15 cellular contexts compared by ENCODE assay signal in genomic region chr15:90581771-90582471, GRCh38. TPM values are rescaled to one million over a fixed set of nuclear protein-coding genes. Genes with fewer than 3 reads are reported as not detected.
DNase-seq lines count a peak whose midpoint lies in the region; ATAC-seq and TF ChIP-seq lines count a peak whose summit lies in the region.
"Had no signal": no experiment of that assay in that cellular context is flagged by ENCODE, and none has a peak within 500 bp of the region (broad histone marks: within the 10 kb centered on the region; RNA-seq: fewer than 3 reads in every experiment).

No MANE protein-coding gene starts in this region.

- H3K27me3 ChIP-seq in heart right ventricle (no peaks in the 10 kb centered on the region), thymus (ENCODE audit: control insufficient read depth, insufficient read depth) (no peaks in the 10 kb centered on the region)
- H3K27me3 ChIP-seq: testis had no signal

- no peaks in the 10 kb centered on the region for H3K27me3 Mint-ChIP-seq in activated T-helper 17 cell treated with anti-CD3 and anti-CD28 coated beads, Interleukin-2, amount 50 U/mL, for 72 hours
- no peaks in the 10 kb centered on the region for H3K27me3 Mint-ChIP-seq in memory B cell

- no peaks in the 10 kb centered on the region for H3K9me3 Mint-ChIP-seq in activated T-helper 17 cell treated with anti-CD3 and anti-CD28 coated beads, Interleukin-2, amount 50 U/mL, for 72 hours
- H3K9me3 Mint-ChIP-seq in memory B cell = no peaks in the 10 kb centered on the region

- H3K4me3 ChIP-seq in heart right ventricle (no peak overlapping the region), thymus (ENCODE audit: low read length) (no peak overlapping the region), foreskin fibroblast (ENCODE audit: low read depth in 1 of 2, low read length in 2 of 2) (no peak overlapping the region)
- H3K4me3 ChIP-seq: testis had no signal

- peak overlapping the region; percentile 70 for H3K27ac Mint-ChIP-seq in activated T-helper 17 cell treated with anti-CD3 and anti-CD28 coated beads, Interleukin-2, amount 50 U/mL, for 72 hours
- peak overlapping the region; percentile 80 for H3K27ac Mint-ChIP-seq in memory B cell

- ATAC-seq in heart right ventricle = no peak
- ATAC-seq in activated T-helper 17 cell treated with anti-CD3 and anti-CD28 coated beads, Interleukin-2, amount 50 U/mL, for 72 hours (replicated peaks) = peak; percentile 89
- ATAC-seq in memory B cell (ENCODE audit: low read depth) = peak; percentile 58
- ATAC-seq in GM18873 (IDR thresholded peaks at IDR 0.05; ENCODE audit: low FRiP score, unreplicated experiment) = no peak

- H3K4me1 ChIP-seq in heart right ventricle (peaks cover 15 to 80% (median 61%) of the 10 kb centered on the region in 9 donors), thymus (ENCODE audit: control insufficient read depth, insufficient read depth, low read length) (peaks cover 14% of the 10 kb centered on the region)

- no peak for TF ChIP-seq CTCF in heart right ventricle (IDR thresholded peaks at IDR 0.05)
- no peak for TF ChIP-seq CTCF in foreskin fibroblast (IDR thresholded peaks at IDR 0.05; ENCODE audit: low read depth, low read length)

- H3K27ac ChIP-seq in heart right ventricle (peak overlapping the region in 9 of 10 donors; percentile 3 to 72 (median 28)), thymus (ENCODE audit: low read depth) (peak overlapping the region; percentile 67)
- H3K27ac ChIP-seq: neutrophil, testis had no signal

- H3K36me3 ChIP-seq in heart right ventricle (peaks cover 0 to 9% (median 0%) of the 10 kb centered on the region in 9 donors), thymus (ENCODE audit: control insufficient read depth, insufficient read depth) (no peaks in the 10 kb centered on the region)
- H3K36me3 ChIP-seq: neutrophil had no signal

- peaks cover 36% of the 10 kb centered on the region for H3K4me1 Mint-ChIP-seq in activated T-helper 17 cell treated with anti-CD3 and anti-CD28 coated beads, Interleukin-2, amount 50 U/mL, for 72 hours
- H3K4me1 Mint-ChIP-seq in memory B cell = peaks cover 22% of the 10 kb centered on the region

- WGBS in heart right ventricle, 2 donors = 71 to 78% methylated on average over 7 of the region's 7 CpGs
- 31% methylated on average over 7 of the region's 7 CpGs for WGBS in thymus

- peaks cover 36% of the 10 kb centered on the region for H3K36me3 Mint-ChIP-seq in activated T-helper 17 cell treated with anti-CD3 and anti-CD28 coated beads, Interleukin-2, amount 50 U/mL, for 72 hours (ENCODE audit: low read depth)
- H3K36me3 Mint-ChIP-seq in memory B cell = peaks cover 6% of the 10 kb centered on the region

- peak overlapping the region; percentile 60 for H3K4me3 Mint-ChIP-seq in activated T-helper 17 cell treated with anti-CD3 and anti-CD28 coated beads, Interleukin-2, amount 50 U/mL, for 72 hours
- H3K4me3 Mint-ChIP-seq in memory B cell = peak overlapping the region; percentile 16

- DNase-seq in heart right ventricle = no peak
- DNase-seq in cardiac septum (ENCODE audit: low spot score) = no peak
- DNase-seq in memory B cell (ENCODE audit: low spot score in 2 of 2) = no peak
- no peak for DNase-seq in GM03348 (ENCODE audit: low spot score)
- no peak for DNase-seq in foreskin fibroblast
- DNase-seq: AML-193, HCEC 1CT, IMR-90, kidney, NCI-H1694 treated with DMSO at 0.1 percent for 48 hours, testis had no signal

- intact Hi-C loops in heart right ventricle (cut with DNase I) = no loop called here
- intact Hi-C loops in cardiac septum (cut with DNase I) = no loop called here

- H3K9me3 ChIP-seq in heart right ventricle (no peaks in the 10 kb centered on the region), thymus (ENCODE audit: control insufficient read depth) (no peaks in the 10 kb centered on the region)
- H3K9me3 ChIP-seq: neutrophil, testis had no signal

RNA-seq across cellular contexts. Expression of gene CRTC3, which starts 52.2 kb away (rescaled TPM):
- total RNA-seq in heart right ventricle = 10 to 100 TPM; 25.1 to 34.9 (median 29.4) TPM
- polyA plus RNA-seq in heart right ventricle = 10 to 100 TPM; 11.5 to 12.8 TPM
- 30.4 TPM for total RNA-seq in cardiac septum
- 10 to 100 TPM; 50.6 to 61.0 TPM for total RNA-seq in activated T-helper 17 cell treated with anti-CD3 and anti-CD28 coated beads, Interleukin-2, amount 50 U/mL, for 72 hours
- polyA plus RNA-seq in thymus = 17.9 TPM

Comparison
In these comparisons a context has a peak if more than half of its experiments do, and no peak if none do; other contexts are left out.
1. ATAC-seq: peak in activated T-helper 17 cell treated with anti-CD3 and anti-CD28 coated beads, Interleukin-2, amount 50 U/mL, for 72 hours (single experiment) and memory B cell (single experiment); none in heart right ventricle (0 of 8) and GM18873 (single experiment).